34 cellular contexts compared by ENCODE assay signal in genomic region chr6:168101201-168102092, GRCh38. TPM values are rescaled to one million over a fixed set of nuclear protein-coding genes. Genes with fewer than 3 reads are reported as not detected.
DNase-seq lines count a peak whose midpoint lies in the region; ATAC-seq and TF ChIP-seq lines count a peak whose summit lies in the region.
"Had no signal": no experiment of that assay in that cellular context is flagged by ENCODE, and none has a peak within 500 bp of the region (broad histone marks: within the 10 kb centered on the region; RNA-seq: fewer than 3 reads in every experiment).

No MANE protein-coding gene starts in this region.

- intact Hi-C loops in activated naive CD4-positive, alpha-beta T cell treated with anti-CD3 and anti-CD28 coated beads for 36 hours (cut with micrococcal nuclease) = no loop called here
- intact Hi-C loops in spleen (cut with DNase I; ENCODE audit: low total_unique reads) = no loop called here
- intact Hi-C loops in CD4-positive, alpha-beta T cell (cut with DNase I, micrococcal nuclease) = no loop called here

- H3K9me3 ChIP-seq in ectodermal cell (ENCODE audit: control insufficient read depth, low read length) (no peaks in the 10 kb centered on the region), spleen (no peaks in the 10 kb centered on the region)
- H3K9me3 ChIP-seq in CD4-positive, alpha-beta T cell (ENCODE audit: control insufficient read depth, low read length) = no peaks in the 10 kb centered on the region
- H3K9me3 ChIP-seq: HAP-1, MG63, pancreas, Peyer's patch, tibial artery had no signal

- peak; percentile 4 for DNase-seq in activated naive CD4-positive, alpha-beta T cell treated with anti-CD3 and anti-CD28 coated beads, Interleukin-2, amount 50 U/mL, for 16 hours
- no peak for DNase-seq in activated naive CD4-positive, alpha-beta T cell treated with anti-CD3 and anti-CD28 coated beads for 36 hours
- DNase-seq in left kidney (ENCODE audit: low read depth, low spot score) (peak; percentile 63), spleen (peak; percentile 74), midbrain (lab: John Stamatoyannopoulos, UW) (no peak), NCI-H1092 (lab: John Stamatoyannopoulos, UW) (no peak)
- DNase-seq in CD4-positive, alpha-beta T cell = no peak
- DNase-seq: activated CD4-positive, alpha-beta memory T cell treated with anti-CD3 and anti-CD28 coated beads, Interleukin-2, amount 10 ng/mL, durations not matched to agents 7 days and 5 days; activated gamma-delta T cell; activated T-cell treated with anti-CD3 and anti-CD28 coated beads for 4 hours; amniotic stem cell; DMS53; GDM1; mesendoderm; MG63; NCI-H146; NCI-H2171 treated with DMSO at 0.1 percent for 48 hours; stimulated activated CD4-positive, alpha-beta T cell treated with anti-CD3 and anti-CD28 coated beads, Interleukin-1b, Interleukin-23, amount 100 ng/mL, for 48 hours; stimulated activated naive B cell treated with anti-CD40 and anti-IgM and Interleukin-4, amounts not matched to agents 10 μg/mL and 1 μg/mL and 100 μg/mL, for 72 hours; tibial artery had no signal

- H3K27ac ChIP-seq in ectodermal cell (ENCODE audit: insufficient read depth, low read depth, low read length, poor library complexity, severe bottlenecking) = no peak overlapping the region
- no peak overlapping the region for H3K27ac ChIP-seq in spleen
- no peak overlapping the region for H3K27ac ChIP-seq in CD4-positive, alpha-beta T cell (ENCODE audit: low read depth, low read length)
- H3K27ac ChIP-seq: 22Rv1, dorsolateral prefrontal cortex, epithelial cell of prostate, pancreas, Peyer's patch, SK-N-MC, tibial artery had no signal

- H3K27me3 ChIP-seq in ectodermal cell (ENCODE audit: control insufficient read depth, insufficient read depth, low read length, poor library complexity, severe bottlenecking) = peaks cover 64% of the 10 kb centered on the region
- peaks cover 0 to 77% (median 19%) of the 10 kb centered on the region in 7 donors for H3K27me3 ChIP-seq in spleen (replicated peaks in 1 of 7)
- H3K27me3 ChIP-seq in CD4-positive, alpha-beta T cell (ENCODE audit: control insufficient read depth, insufficient read depth, low read length) = peaks cover 27% of the 10 kb centered on the region
- H3K27me3 ChIP-seq: MG63, pancreas had no signal

- 4 to 6% methylated on average over 94 of the region's 94 CpGs for WGBS in ectodermal cell, 2 experiments
- 11 to 25% (median 15%) methylated on average over 30 to 94 of the region's 94 CpGs for WGBS in spleen, 5 donors

- H3K27ac Mint-ChIP-seq in activated naive CD4-positive, alpha-beta T cell treated with anti-CD3 and anti-CD28 coated beads for 36 hours = no peak overlapping the region
- H3K27ac Mint-ChIP-seq in CD4-positive, alpha-beta T cell = no peak overlapping the region
- H3K27ac Mint-ChIP-seq: activated CD4-positive, alpha-beta memory T cell treated with anti-CD3 and anti-CD28 coated beads, Interleukin-2, amount 10 ng/mL, durations not matched to agents 7 days and 5 days; CD8-positive, alpha-beta memory T cell; naive thymus-derived CD8-positive, alpha-beta T cell; stimulated activated naive B cell treated with anti-CD40 and anti-IgM and Interleukin-4, amounts not matched to agents 10 μg/mL and 1 μg/mL and 100 μg/mL, for 72 hours; T-helper 2 cell treated with Interferon-gamma antibody and Interleukin-4, amounts not matched to agents 5 μg/mL and 100 μg/mL, for 36 hours had no signal

- peaks cover 57% of the 10 kb centered on the region for H3K27me3 Mint-ChIP-seq in activated naive CD4-positive, alpha-beta T cell treated with anti-CD3 and anti-CD28 coated beads for 36 hours (ENCODE audit: low read depth)
- H3K27me3 Mint-ChIP-seq in CD4-positive, alpha-beta T cell = peaks cover 50% of the 10 kb centered on the region

- ATAC-seq in CD4-positive, alpha-beta T cell (ENCODE audit: poor library complexity) = no peak
- ATAC-seq: K562; naive thymus-derived CD8-positive, alpha-beta T cell; stimulated activated naive B cell treated with anti-CD40 and anti-IgM and Interleukin-4, amounts not matched to agents 10 μg/mL and 1 μg/mL and 100 μg/mL, for 72 hours had no signal

- TF ChIP-seq POLR2A in spleen (IDR thresholded peaks at IDR 0.05) = no peak

- no peaks in the 10 kb centered on the region for H3K36me3 Mint-ChIP-seq in activated naive CD4-positive, alpha-beta T cell treated with anti-CD3 and anti-CD28 coated beads for 36 hours (ENCODE audit: low read depth)
- no peaks in the 10 kb centered on the region for H3K36me3 Mint-ChIP-seq in CD4-positive, alpha-beta T cell (ENCODE audit: low read depth)
- H3K36me3 Mint-ChIP-seq: CD8-positive, alpha-beta memory T cell; naive thymus-derived CD8-positive, alpha-beta T cell; stimulated activated naive B cell treated with anti-CD40 and anti-IgM and Interleukin-4, amounts not matched to agents 10 μg/mL and 1 μg/mL and 100 μg/mL, for 72 hours had no signal

- H3K4me3 ChIP-seq in ectodermal cell (ENCODE audit: insufficient read depth, low read depth, low read length) (peak overlapping the region; percentile 14), spleen (peak overlapping the region in 1 of 8 donors; percentile 27)
- H3K4me3 ChIP-seq: HAP-1, K562, MG63, pancreas, Peyer's patch, SK-N-MC had no signal

- no peaks in the 10 kb centered on the region for H3K9me3 Mint-ChIP-seq in activated naive CD4-positive, alpha-beta T cell treated with anti-CD3 and anti-CD28 coated beads for 36 hours
- H3K9me3 Mint-ChIP-seq in CD4-positive, alpha-beta T cell = no peaks in the 10 kb centered on the region
- H3K9me3 Mint-ChIP-seq: activated CD4-positive, alpha-beta memory T cell treated with anti-CD3 and anti-CD28 coated beads, Interleukin-2, amount 10 ng/mL, durations not matched to agents 7 days and 5 days; stimulated activated naive B cell treated with anti-CD40 and anti-IgM and Interleukin-4, amounts not matched to agents 10 μg/mL and 1 μg/mL and 100 μg/mL, for 72 hours; T-helper 2 cell treated with Interferon-gamma antibody and Interleukin-4, amounts not matched to agents 5 μg/mL and 100 μg/mL, for 36 hours had no signal

- no peak overlapping the region for H3K4me3 Mint-ChIP-seq in activated naive CD4-positive, alpha-beta T cell treated with anti-CD3 and anti-CD28 coated beads for 36 hours
- H3K4me3 Mint-ChIP-seq in CD4-positive, alpha-beta T cell = no peak overlapping the region
- H3K4me3 Mint-ChIP-seq: activated CD4-positive, alpha-beta memory T cell treated with anti-CD3 and anti-CD28 coated beads, Interleukin-2, amount 10 ng/mL, durations not matched to agents 7 days and 5 days; CD8-positive, alpha-beta memory T cell; naive thymus-derived CD8-positive, alpha-beta T cell; stimulated activated naive B cell treated with anti-CD40 and anti-IgM and Interleukin-4, amounts not matched to agents 10 μg/mL and 1 μg/mL and 100 μg/mL, for 72 hours; T-helper 2 cell treated with Interferon-gamma antibody and Interleukin-4, amounts not matched to agents 5 μg/mL and 100 μg/mL, for 36 hours had no signal

- POLR2A ChIA-PET in CD4-positive, alpha-beta T cell (lab: Charles Lee) = no interaction called here

- CTCF ChIA-PET in activated naive CD4-positive, alpha-beta T cell treated with anti-CD3 and anti-CD28 coated beads for 36 hours (lab: Charles Lee) = no interaction called here
- CTCF ChIA-PET in CD4-positive, alpha-beta T cell (lab: Charles Lee) = no interaction called here

- H3K36me3 ChIP-seq in ectodermal cell (ENCODE audit: control insufficient read depth, insufficient read depth, low read length) (no peaks in the 10 kb centered on the region), spleen (no peaks in the 10 kb centered on the region)
- H3K36me3 ChIP-seq: HAP-1, MG63, pancreas, Peyer's patch, tibial artery had no signal

- no peaks in the 10 kb centered on the region for H3K4me1 Mint-ChIP-seq in activated naive CD4-positive, alpha-beta T cell treated with anti-CD3 and anti-CD28 coated beads for 36 hours (ENCODE audit: low read depth)
- no peaks in the 10 kb centered on the region for H3K4me1 Mint-ChIP-seq in CD4-positive, alpha-beta T cell (ENCODE audit: low read depth)
- H3K4me1 Mint-ChIP-seq: activated CD4-positive, alpha-beta memory T cell treated with anti-CD3 and anti-CD28 coated beads, Interleukin-2, amount 10 ng/mL, durations not matched to agents 7 days and 5 days; CD8-positive, alpha-beta memory T cell; naive thymus-derived CD8-positive, alpha-beta T cell; stimulated activated naive B cell treated with anti-CD40 and anti-IgM and Interleukin-4, amounts not matched to agents 10 μg/mL and 1 μg/mL and 100 μg/mL, for 72 hours had no signal

- no peak for TF ChIP-seq CTCF in spleen (IDR thresholded peaks at IDR 0.05 in 8 of 11, conservative IDR thresholded peaks at IDR 0.05 in 3 of 11)
- TF ChIP-seq CTCF in CD4-positive, alpha-beta T cell (IDR thresholded peaks at IDR 0.05) = no peak

- H3K4me1 ChIP-seq in ectodermal cell (ENCODE audit: control insufficient read depth, insufficient read depth, low read length) (peaks cover 5% of the 10 kb centered on the region), spleen (peaks cover 0 to 23% (median 12%) of the 10 kb centered on the region in 6 donors)
- H3K4me1 ChIP-seq: HAP-1 had no signal

RNA-seq across cellular contexts. Expression of gene FRMD1, which starts 22.4 kb away (rescaled TPM):
- total RNA-seq in activated naive CD4-positive, alpha-beta T cell treated with anti-CD3 and anti-CD28 coated beads for 36 hours = not detected
- polyA plus RNA-seq in ectodermal cell (2013, experiment 1 of 4) = 0.17 TPM
- polyA plus RNA-seq in ectodermal cell (2013, experiment 2 of 4) = 0.20 TPM
- 0.48 TPM for polyA plus RNA-seq in ectodermal cell (2013, experiment 3 of 4)
- polyA plus RNA-seq in ectodermal cell (2013, experiment 4 of 4) = 0.49 TPM
- total RNA-seq in spleen = 1 to 10 TPM in 6 of 7 donors, under 1 TPM in 1; 0.59 to 9.5 (median 1.5) TPM
- 1 to 10 TPM in 1 of 3 donors, under 1 TPM in 2; 0.14 to 3.1 (median 0.33) TPM for polyA plus RNA-seq in spleen
- total RNA-seq in CD4-positive, alpha-beta T cell = not detected
- total RNA-seq: activated CD4-positive, alpha-beta memory T cell treated with anti-CD3 and anti-CD28 coated beads, Interleukin-2, amount 10 ng/mL, durations not matched to agents 7 days and 5 days; CD8-positive, alpha-beta memory T cell; fibroblast of villous mesenchyme; naive thymus-derived CD8-positive, alpha-beta T cell; pancreas had no signal
- polyA plus RNA-seq: CD8-positive, alpha-beta memory T cell; keratinocyte; naive thymus-derived CD8-positive, alpha-beta T cell had no signal

Comparison
In these comparisons a context has a peak if more than half of its experiments do, and no peak if none do; other contexts are left out.
1. DNase-seq: peak in activated naive CD4-positive, alpha-beta T cell treated with anti-CD3 and anti-CD28 coated beads, Interleukin-2, amount 50 U/mL, for 16 hours (single experiment), left kidney (single experiment) and spleen (single experiment); none in activated naive CD4-positive, alpha-beta T cell treated with anti-CD3 and anti-CD28 coated beads for 36 hours (single experiment), midbrain (single experiment), CD4-positive, alpha-beta T cell (0 of 10) and NCI-H1092 (single experiment).